Comparison of ENCODE assay signal across 26 cellular contexts in genomic region chr21:44344541-44345183, GRCh38. TPM values are rescaled to one million over a fixed set of nuclear protein-coding genes. Genes with fewer than 3 reads are reported as not detected.
"Had no signal": no experiment of that assay in that cellular context is flagged by ENCODE, and none has a peak within 500 bp of the region (broad histone marks: within the 10 kb centered on the region; RNA-seq: fewer than 3 reads in every experiment).

No MANE protein-coding gene starts in this region.

- H3K9me3 ChIP-seq: body of pancreas, left lung, pancreas, sigmoid colon, tibial artery, vagina had no signal

- H3K27ac ChIP-seq: body of pancreas, dorsolateral prefrontal cortex, epithelial cell of prostate, foreskin keratinocyte, left lung, pancreas, sigmoid colon, tibial artery, vagina had no signal

- H3K4me3 ChIP-seq: body of pancreas, dorsolateral prefrontal cortex, left lung, pancreas, sigmoid colon, tibial artery, vagina had no signal

- H3K27me3 ChIP-seq: body of pancreas, pancreas, vagina had no signal

- H3K36me3 ChIP-seq: left lung, pancreas, sigmoid colon, tibial artery, vagina had no signal

- H3K4me1 ChIP-seq: foreskin keratinocyte, pancreas had no signal

- FAIRE-seq: keratinocyte, pancreas, TTC549 had no signal

- DNase-seq: activated B cell treated with CpG ODN at 0.5 μM for 24 hours; activated CD4-positive, alpha-beta memory T cell treated with anti-CD3 and anti-CD28 coated beads for 36 hours; activated CD4-positive, alpha-beta T cell treated with anti-CD3 and anti-CD28 coated beads for 4 hours; activated naive CD4-positive, alpha-beta T cell treated with Interleukin-2 at 50 U/mL for 16 hours; activated naive CD8-positive, alpha-beta T cell treated with anti-CD3 and anti-CD28 coated beads, Interleukin-2, amount 10 ng/mL, durations not matched to agents 7 days and 5 days; activated T-cell treated with anti-CD3 and anti-CD28 coated beads, Interleukin-2, amount 50 U/mL, for 24 hours; amygdala; body of pancreas; dorsolateral prefrontal cortex; foreskin keratinocyte; naive B cell; sigmoid colon; stimulated activated CD4-positive, alpha-beta T cell treated with anti-CD3 and anti-CD28 coated beads, Interleukin-4, amount 100 ng/mL, for 4 hours; stimulated activated naive CD4-positive, alpha-beta T cell; substantia nigra; tibial artery had no signal

- ATAC-seq: body of pancreas, foreskin keratinocyte, left lung, pancreas had no signal

RNA-seq across cellular contexts. Expression of gene TRPM2, which starts 8.8 kb away (rescaled TPM):
- total RNA-seq: fibroblast of lung, pulmonary artery endothelial cell had no signal
- polyA plus RNA-seq: fibroblast of lung had no signal

RNA-seq across cellular contexts. Expression of gene AIRE, which starts 59.0 kb away (rescaled TPM):
- total RNA-seq: activated B cell treated with CpG ODN at 0.5 μM for 24 hours; activated CD4-positive, alpha-beta memory T cell treated with anti-CD3 and anti-CD28 coated beads for 36 hours; activated naive CD8-positive, alpha-beta T cell treated with anti-CD3 and anti-CD28 coated beads, Interleukin-2, amount 10 ng/mL, durations not matched to agents 7 days and 5 days; activated T-helper 2 cell treated with anti-CD3 and anti-CD28 coated beads, Interferon-gamma antibody, Interleukin-2, Interleukin-4, amounts not matched to agents 10 μg/mL and 5 μg/mL and 100 μg/mL, durations not matched to agents 14 hours and 24 hours and 36 hours; fibroblast of lung; foreskin keratinocyte; lung microvascular endothelial cell; pancreas; sigmoid colon had no signal
- polyA plus RNA-seq: fibroblast of lung, foreskin keratinocyte, keratinocyte had no signal
